In genomic region chr20:63968136-63968927, GRCh38 we compare ENCODE assay signal across 6 cellular contexts. TPM values are rescaled to one million over a fixed set of nuclear protein-coding genes. Genes with fewer than 3 reads are reported as not detected.
A peak's percentile ranks its signal among the peaks of the same experiment; 100 is the strongest.
DNase-seq lines count a peak whose midpoint lies in the region; ATAC-seq and TF ChIP-seq lines count a peak whose summit lies in the region.

No MANE protein-coding gene starts in this region.

- H3K27ac ChIP-seq in KMS-11 (peak overlapping the region; percentile 32; the same call in 1 of the 2 replicates), dorsolateral prefrontal cortex (peak overlapping the region in 50 of 59 donors; percentile 9 to 92 (median 77))

- no peak overlapping the region for H2AFZ ChIP-seq in KMS-11 (ENCODE audit: low read depth)

- DNase-seq in dorsolateral prefrontal cortex (peak in 2 of 10 donors; percentile 35 to 36), retinal pigment epithelial cell (ENCODE audit: low read depth) (no peak)

- no peak for ATAC-seq in GM21786 (IDR thresholded peaks at IDR 0.05; ENCODE audit: unreplicated experiment)
- no peak for ATAC-seq in HG03521 (IDR thresholded peaks at IDR 0.05; ENCODE audit: unreplicated experiment)
- no peak for ATAC-seq in HG02588 (IDR thresholded peaks at IDR 0.05; ENCODE audit: unreplicated experiment)

- peaks cover 11% of the 10 kb centered on the region; the same call in 1 of the 2 replicates for H3K27me3 ChIP-seq in KMS-11 (ENCODE audit: insufficient read depth, low read depth)
- H3K27me3 ChIP-seq in dorsolateral prefrontal cortex, result no peaks in the 10 kb centered on the region

- H3K36me3 ChIP-seq in KMS-11 (ENCODE audit: insufficient read depth), result no peaks in the 10 kb centered on the region

- H3K4me3 ChIP-seq in KMS-11 (IDR thresholded peaks at IDR 0.05; ENCODE audit: insufficient read depth, low read depth, low read length), result no peak overlapping the region
- peak overlapping the region; percentile 41 to 85 (median 69) for H3K4me3 ChIP-seq in dorsolateral prefrontal cortex
- peak overlapping the region; percentile 54 for H3K4me3 ChIP-seq in retinal pigment epithelial cell (ENCODE audit: low read length)

- no peak for TF ChIP-seq CTCF in KMS-11 (conservative IDR thresholded peaks at IDR 0.05; ENCODE audit: low read depth, low read length)
- no peak for TF ChIP-seq CTCF in dorsolateral prefrontal cortex (IDR thresholded peaks at IDR 0.05 in 54 of 56, conservative IDR thresholded peaks at IDR 0.05 in 2 of 56; ENCODE audit: low read depth in 1 of 56, partially characterized antibody in 56 of 56)
- TF ChIP-seq CTCF in retinal pigment epithelial cell (conservative IDR thresholded peaks at IDR 0.05; ENCODE audit: low read depth, low read length), result no peak

- intact Hi-C loops in dorsolateral prefrontal cortex (cut with DNase I), result no loop called here

- H3K4me2 ChIP-seq in KMS-11, result peak overlapping the region; percentile 97

- no peaks in the 10 kb centered on the region for H4K20me1 ChIP-seq in KMS-11 (ENCODE audit: insufficient read depth)

- H3K4me1 ChIP-seq in KMS-11 (ENCODE audit: low read depth, poor library complexity, severe bottlenecking), result peaks cover 14% of the 10 kb centered on the region

- H3K9ac ChIP-seq in KMS-11, result peak overlapping the region; percentile 87; the same call in 1 of the 2 replicates

- peaks cover 15% of the 10 kb centered on the region for H3K79me2 ChIP-seq in KMS-11 (ENCODE audit: insufficient read depth, low read depth)

RNA-seq across cellular contexts. Expression of gene ZNF512B, which starts 1.4 kb away (rescaled TPM):
- 10 to 100 TPM; 18.7 to 37.5 (median 26.3) TPM for total RNA-seq in dorsolateral prefrontal cortex

RNA-seq across cellular contexts. Expression of gene SAMD10, which starts 11.1 kb away (rescaled TPM):
- 10 to 100 TPM in 38 of 120 experiments, 1 to 10 TPM in 82; 4.0 to 15.8 (median 8.8) TPM for total RNA-seq in dorsolateral prefrontal cortex

RNA-seq across cellular contexts. Expression of gene UCKL1, which starts 12.1 kb away (rescaled TPM):
- total RNA-seq in dorsolateral prefrontal cortex, result 10 to 100 TPM; 22.1 to 74.1 (median 40.8) TPM

RNA-seq across cellular contexts. Expression of gene PRPF6, which starts 12.6 kb away (rescaled TPM):
- total RNA-seq in dorsolateral prefrontal cortex, result 10 to 100 TPM; 41.9 to 83.8 (median 68.3) TPM
